ENCODE assay signal across 14 cellular contexts in genomic region chr7:1205742-1206141, GRCh38. TPM values are rescaled to one million over a fixed set of nuclear protein-coding genes. Genes with fewer than 3 reads are reported as not detected.
"Had no signal": no experiment of that assay in that cellular context is flagged by ENCODE, and none has a peak within 500 bp of the region (broad histone marks: within the 10 kb centered on the region; RNA-seq: fewer than 3 reads in every experiment).

No MANE protein-coding gene starts in this region.

RNA-seq across cellular contexts. Expression of gene UNCX, which starts 26.9 kb away (rescaled TPM):
- total RNA-seq: stomach, subcutaneous adipose tissue, suprapubic skin, temporal lobe, thoracic aorta, thyroid gland, tibial nerve, transverse colon, upper lobe of left lung, upper lobe of right lung, ureter, urinary bladder, uterus, vagina had no signal
- polyA plus RNA-seq: stomach, urinary bladder had no signal
